In the genomic region with DNA sequence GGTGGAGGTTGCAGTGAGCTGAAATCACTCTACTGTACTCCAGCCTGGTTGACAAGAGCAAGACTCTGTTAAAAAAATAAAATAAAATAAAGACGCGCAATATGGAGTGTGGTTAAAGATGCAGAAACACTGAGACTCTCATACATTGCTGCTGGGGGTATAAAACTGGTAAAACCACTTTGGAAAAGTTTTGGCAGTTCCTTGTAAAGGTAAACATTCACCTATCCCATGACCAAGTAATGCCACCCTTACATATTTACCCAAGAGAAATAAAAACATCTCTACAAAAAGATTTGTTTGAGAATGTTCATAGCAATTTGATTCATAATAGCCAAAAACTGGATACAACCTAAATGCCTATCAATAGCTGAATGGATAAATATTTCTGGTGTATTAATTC, we compare ENCODE assay signal across 27 cellular contexts.
"Had no signal": no experiment of that assay in that cellular context is flagged by ENCODE, and none has a peak within 500 bp of the region (broad histone marks: within the 10 kb centered on the region; RNA-seq: fewer than 3 reads in every experiment).

No MANE protein-coding gene starts in this region.

- H3K4me3 ChIP-seq: ascending aorta, body of pancreas, Peyer's patch, SJCRH30 had no signal

- H3K4me3 Mint-ChIP-seq: activated CD4-positive, alpha-beta T cell treated with anti-CD3 and anti-CD28 coated beads for 36 hours; activated CD8-positive, alpha-beta T cell treated with anti-CD3 and anti-CD28 coated beads for 36 hours; activated naive CD8-positive, alpha-beta T cell treated with anti-CD3 and anti-CD28 coated beads, Interleukin-2, amount 50 U/mL, for 24 hours; activated T-cell treated with anti-CD3 and anti-CD28 coated beads, Interleukin-2, amount 50 U/mL, for 24 hours; activated T-helper 1 cell treated with anti-CD3 and anti-CD28 coated beads, Interleukin-12 subunit alpha, Interleukin-12 subunit beta, Interleukin-2, Interleukin-4 antibody, amounts not matched to agents 30 ng/mL and 10 ng/mL and 1 ng/mL, durations not matched to agents 14 hours and 24 hours and 36 hours; T-helper 1 cell treated with Interleukin-12 subunit alpha and Interleukin-12 subunit beta and Interleukin-4 antibody, amounts not matched to agents 30 μg/mL and 1 μg/mL, for 36 hours had no signal

- ATAC-seq: activated CD4-positive, alpha-beta T cell treated with anti-CD3 and anti-CD28 coated beads for 36 hours; activated CD8-positive, alpha-beta T cell treated with anti-CD3 and anti-CD28 coated beads for 36 hours; activated naive CD4-positive, alpha-beta T cell treated with anti-CD3 and anti-CD28 coated beads, Interleukin-2, amount 50 U/mL, for 72 hours; activated naive CD8-positive, alpha-beta T cell treated with anti-CD3 and anti-CD28 coated beads, Interleukin-2, amount 50 U/mL, for 24 hours; body of pancreas had no signal

- DNase-seq: activated CD4-positive, alpha-beta T cell treated with anti-CD3 and anti-CD28 coated beads for 36 hours; activated CD8-positive, alpha-beta memory T cell treated with anti-CD3 and anti-CD28 coated beads, Interleukin-2, amount 50 U/mL, for 48 hours; activated CD8-positive, alpha-beta T cell treated with anti-CD3 and anti-CD28 coated beads for 36 hours; activated effector memory CD4-positive, alpha-beta T cell treated with Interleukin-2 at 50 U/mL for 16 hours; activated naive CD4-positive, alpha-beta T cell; activated naive CD8-positive, alpha-beta T cell treated with anti-CD3 and anti-CD28 coated beads, Interleukin-2, amount 50 U/mL, for 24 hours; activated T-cell treated with anti-CD3 and anti-CD28 coated beads, Interleukin-2, amount 50 U/mL, for 24 hours; amniotic stem cell; body of pancreas; central memory CD4-positive, alpha-beta T cell; Kasumi-1; KBM-7; NCI-H1092; NCI-H1417; NCI-H1930; NCI-H345; NCI-H510A; NCI-H526 treated with DMSO at 0.1 percent for 48 hours; NCI-H82; OCI-M1; Peyer's patch; Right ventricle myocardium superior; SJCRH30 had no signal

- H3K9me3 Mint-ChIP-seq: activated CD8-positive, alpha-beta T cell treated with anti-CD3 and anti-CD28 coated beads for 36 hours; activated naive CD4-positive, alpha-beta T cell treated with anti-CD3 and anti-CD28 coated beads, Interleukin-2, amount 50 U/mL, for 72 hours; activated naive CD8-positive, alpha-beta T cell treated with anti-CD3 and anti-CD28 coated beads, Interleukin-2, amount 50 U/mL, for 24 hours; activated T-cell treated with anti-CD3 and anti-CD28 coated beads, Interleukin-2, amount 50 U/mL, for 24 hours; activated T-helper 1 cell treated with anti-CD3 and anti-CD28 coated beads, Interleukin-12 subunit alpha, Interleukin-12 subunit beta, Interleukin-2, Interleukin-4 antibody, amounts not matched to agents 30 ng/mL and 10 ng/mL and 1 ng/mL, durations not matched to agents 14 hours and 24 hours and 36 hours; T-helper 1 cell treated with Interleukin-12 subunit alpha and Interleukin-12 subunit beta and Interleukin-4 antibody, amounts not matched to agents 30 μg/mL and 1 μg/mL, for 36 hours had no signal

- H3K4me1 Mint-ChIP-seq: activated CD4-positive, alpha-beta T cell treated with anti-CD3 and anti-CD28 coated beads for 36 hours had no signal

- H3K36me3 Mint-ChIP-seq: activated naive CD4-positive, alpha-beta T cell treated with anti-CD3 and anti-CD28 coated beads, Interleukin-2, amount 50 U/mL, for 72 hours had no signal

- H3K27ac Mint-ChIP-seq: activated CD4-positive, alpha-beta T cell treated with anti-CD3 and anti-CD28 coated beads for 36 hours; activated CD8-positive, alpha-beta T cell treated with anti-CD3 and anti-CD28 coated beads for 36 hours; activated naive CD4-positive, alpha-beta T cell treated with anti-CD3 and anti-CD28 coated beads, Interleukin-2, amount 50 U/mL, for 72 hours; activated naive CD8-positive, alpha-beta T cell treated with anti-CD3 and anti-CD28 coated beads, Interleukin-2, amount 50 U/mL, for 24 hours; activated T-cell treated with anti-CD3 and anti-CD28 coated beads, Interleukin-2, amount 50 U/mL, for 24 hours; activated T-helper 1 cell treated with anti-CD3 and anti-CD28 coated beads, Interleukin-12 subunit alpha, Interleukin-12 subunit beta, Interleukin-2, Interleukin-4 antibody, amounts not matched to agents 30 ng/mL and 10 ng/mL and 1 ng/mL, durations not matched to agents 14 hours and 24 hours and 36 hours; T-helper 1 cell treated with Interleukin-12 subunit alpha and Interleukin-12 subunit beta and Interleukin-4 antibody, amounts not matched to agents 30 μg/mL and 1 μg/mL, for 36 hours had no signal

- H3K27me3 Mint-ChIP-seq: activated CD4-positive, alpha-beta T cell treated with anti-CD3 and anti-CD28 coated beads for 36 hours; activated CD8-positive, alpha-beta T cell treated with anti-CD3 and anti-CD28 coated beads for 36 hours; activated naive CD8-positive, alpha-beta T cell treated with anti-CD3 and anti-CD28 coated beads, Interleukin-2, amount 50 U/mL, for 24 hours; activated T-cell treated with anti-CD3 and anti-CD28 coated beads, Interleukin-2, amount 50 U/mL, for 24 hours had no signal
